9 cellular contexts compared by ENCODE assay signal in the genomic region with DNA sequence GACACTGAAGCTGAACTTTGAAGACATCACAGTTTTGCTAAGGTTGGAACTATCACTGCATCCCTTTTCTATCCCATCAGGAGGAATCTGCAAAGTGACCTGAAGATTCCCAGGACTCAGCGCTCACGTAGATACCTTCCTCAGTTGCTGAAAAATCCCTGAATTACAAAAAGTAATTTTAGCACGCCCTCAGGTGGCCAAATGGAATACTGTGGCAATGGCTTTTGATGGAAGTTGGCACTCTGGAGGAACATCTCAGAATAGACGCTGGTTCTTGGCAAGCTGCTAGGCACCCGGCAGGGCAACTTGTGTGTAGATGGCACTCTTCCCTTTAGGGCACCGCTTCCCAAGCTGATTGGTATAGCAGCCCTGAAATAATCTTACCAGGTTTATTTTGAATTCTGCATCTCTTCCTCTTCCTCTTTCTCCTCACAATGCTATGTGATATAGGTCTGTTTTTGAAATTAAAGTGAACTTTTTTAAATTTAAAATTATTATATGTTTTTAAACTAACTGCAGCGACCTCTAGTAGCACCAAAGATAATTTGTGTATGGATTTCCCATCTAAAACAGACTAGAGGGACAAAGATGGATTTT. TPM values are rescaled to one million over a fixed set of nuclear protein-coding genes. Genes with fewer than 3 reads are reported as not detected.
DNase-seq lines count a peak whose midpoint lies in the region; ATAC-seq, FAIRE-seq and TF ChIP-seq lines count a peak whose summit lies in the region.
"Had no signal": no experiment of that assay in that cellular context is flagged by ENCODE, and none has a peak within 500 bp of the region (broad histone marks: within the 10 kb centered on the region; RNA-seq: fewer than 3 reads in every experiment).

No MANE protein-coding gene starts in this region.

- FAIRE-seq in D721Med (lab: Jason Lieb, UNC) = peak; percentile 63

- H3K4me3 ChIP-seq in HEK293 (ENCODE audit: low read depth, low read length) (no peak overlapping the region), lower lobe of right lung (no peak overlapping the region), thoracic aorta (peak overlapping the region; percentile 22)

- POLR2A ChIA-PET in HEK293 (lab: Yijun Ruan, JAX) = no interaction called here

- H3K9me3 ChIP-seq in HEK293 (ENCODE audit: control insufficient read depth, insufficient read depth, low read depth, low read length) (no peaks in the 10 kb centered on the region), lower lobe of right lung (no peaks in the 10 kb centered on the region), thoracic aorta (no peaks in the 10 kb centered on the region)

- H3K27me3 ChIP-seq in lower lobe of right lung (ENCODE audit: low read depth) = no peaks in the 10 kb centered on the region
- no peaks in the 10 kb centered on the region for H3K27me3 ChIP-seq in thoracic aorta (replicated peaks; ENCODE audit: insufficient read depth)

- DNase-seq in D721Med (ENCODE audit: insufficient read length, low spot score) = no peak
- DNase-seq in RPMI7951 (ENCODE audit: low read depth) = peak; percentile 21
- peak; percentile 80 for DNase-seq in cerebellum (ENCODE audit: low spot score)
- DNase-seq in lower lobe of right lung = no peak
- no peak for DNase-seq in thoracic aorta (ENCODE audit: low spot score)

- H3K4me1 ChIP-seq in HEK293 (ENCODE audit: control insufficient read depth, insufficient read depth, low read length) (no peaks in the 10 kb centered on the region), lower lobe of right lung (no peaks in the 10 kb centered on the region), thoracic aorta (ENCODE audit: control insufficient read depth in 1 of 2, low read depth in 2 of 2) (no peaks in the 10 kb centered on the region)

- H3K36me3 ChIP-seq in HEK293 (ENCODE audit: control insufficient read depth in 2 of 2, insufficient read depth in 1 of 2, low read length in 2 of 2) (no peaks in the 10 kb centered on the region), lower lobe of right lung (no peaks in the 10 kb centered on the region), thoracic aorta (no peaks in the 10 kb centered on the region)

- CTCF ChIA-PET in HEK293 (lab: Yijun Ruan, JAX) = interaction anchor here (0.6 to 7.8 kb wide), 10 partner anchors 8 to 277 kb away, joined by 3 to 113 read pairs (median 6); no protein-coding TSS in a partner anchor

- intact Hi-C loops in lower lobe of right lung (cut with DNase I) = no loop called here

- TF ChIP-seq CTCF in D721Med (IDR thresholded peaks at IDR 0.05; ENCODE audit: insufficient read depth, missing control alignments) = peak; percentile 68
- peak; percentile 64; the same call in 1 of the 2 replicates for TF ChIP-seq CTCF in HEK293 (tag by site-specific recombination; IDR thresholded peaks at IDR 0.05)
- peak; percentile 42 for TF ChIP-seq CTCF in lower lobe of right lung (IDR thresholded peaks at IDR 0.05)
- TF ChIP-seq CTCF in thoracic aorta (IDR thresholded peaks at IDR 0.05) = peak; percentile 46

- H3K27ac ChIP-seq in HEK293 (ENCODE audit: extremely low read depth, low read depth, low read length) (no peak overlapping the region), lower lobe of right lung (no peak overlapping the region), thoracic aorta (no peak overlapping the region)

- no peak for ATAC-seq in lower lobe of right lung
- ATAC-seq in thoracic aorta (ENCODE audit: insufficient number of reproducible peaks, low FRiP score, low read depth) = no peak
- no peak for ATAC-seq in HG03175 (IDR thresholded peaks at IDR 0.05; ENCODE audit: unreplicated experiment)
- ATAC-seq in GM21526 (IDR thresholded peaks at IDR 0.05; ENCODE audit: low FRiP score, unreplicated experiment) = no peak

TF ChIP-seq in HEK293, 187 proteins besides CTCF, POLR2A, EP300 and RAD21:
- TF ChIP-seq, protein P1, sequence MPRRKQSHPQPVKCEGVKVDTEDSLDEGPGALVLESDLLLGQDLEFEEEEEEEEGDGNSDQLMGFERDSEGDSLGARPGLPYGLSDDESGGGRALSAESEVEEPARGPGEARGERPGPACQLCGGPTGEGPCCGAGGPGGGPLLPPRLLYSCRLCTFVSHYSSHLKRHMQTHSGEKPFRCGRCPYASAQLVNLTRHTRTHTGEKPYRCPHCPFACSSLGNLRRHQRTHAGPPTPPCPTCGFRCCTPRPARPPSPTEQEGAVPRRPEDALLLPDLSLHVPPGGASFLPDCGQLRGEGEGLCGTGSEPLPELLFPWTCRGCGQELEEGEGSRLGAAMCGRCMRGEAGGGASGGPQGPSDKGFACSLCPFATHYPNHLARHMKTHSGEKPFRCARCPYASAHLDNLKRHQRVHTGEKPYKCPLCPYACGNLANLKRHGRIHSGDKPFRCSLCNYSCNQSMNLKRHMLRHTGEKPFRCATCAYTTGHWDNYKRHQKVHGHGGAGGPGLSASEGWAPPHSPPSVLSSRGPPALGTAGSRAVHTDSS (tag by site-specific recombination; IDR thresholded peaks at IDR 0.05) = 0 out of 2 replicates have a peak, but pooled peaks have one; percentile 41
- TF ChIP-seq, protein P2, sequence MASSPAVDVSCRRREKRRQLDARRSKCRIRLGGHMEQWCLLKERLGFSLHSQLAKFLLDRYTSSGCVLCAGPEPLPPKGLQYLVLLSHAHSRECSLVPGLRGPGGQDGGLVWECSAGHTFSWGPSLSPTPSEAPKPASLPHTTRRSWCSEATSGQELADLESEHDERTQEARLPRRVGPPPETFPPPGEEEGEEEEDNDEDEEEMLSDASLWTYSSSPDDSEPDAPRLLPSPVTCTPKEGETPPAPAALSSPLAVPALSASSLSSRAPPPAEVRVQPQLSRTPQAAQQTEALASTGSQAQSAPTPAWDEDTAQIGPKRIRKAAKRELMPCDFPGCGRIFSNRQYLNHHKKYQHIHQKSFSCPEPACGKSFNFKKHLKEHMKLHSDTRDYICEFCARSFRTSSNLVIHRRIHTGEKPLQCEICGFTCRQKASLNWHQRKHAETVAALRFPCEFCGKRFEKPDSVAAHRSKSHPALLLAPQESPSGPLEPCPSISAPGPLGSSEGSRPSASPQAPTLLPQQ (tag by site-specific recombination; IDR thresholded peaks at IDR 0.05) = no peak
- peak; percentile 87 for TF ChIP-seq ZNF654 (tag by site-specific recombination; IDR thresholded peaks at IDR 0.05; ENCODE audit: low read depth)
- no peak for TF ChIP-seq ZNF768 (tag by site-specific recombination; IDR thresholded peaks at IDR 0.05)

RNA-seq across cellular contexts. Expression of a gene that starts 16.3 kb away (rescaled TPM):
- total RNA-seq in RPMI7951 (2014; rRNA removed; shearing (Covaris generic)) = not detected in 2 replicates
- total RNA-seq in cerebellum = not detected
- total RNA-seq in lower lobe of right lung = not detected
- total RNA-seq in thoracic aorta = not detected
- total RNA-seq: subcutaneous adipose tissue had no signal

Comparison
In these comparisons a context has a peak if more than half of its experiments do, and no peak if none do; other contexts are left out.
1. DNase-seq: peak in RPMI7951 (single experiment) and cerebellum (single experiment); none in D721Med (single experiment), lower lobe of right lung (single experiment) and thoracic aorta (single experiment).
2. Peak in every context shown above with its lines, with median percentiles within 50 percentile points of each other: CTCF ChIP-seq.